ENCODE assay signal across 8 cellular contexts in genomic region chr11:64284962-64285884, GRCh38. TPM values are rescaled to one million over a fixed set of nuclear protein-coding genes. Genes with fewer than 3 reads are reported as not detected.
DNase-seq lines count a peak whose midpoint lies in the region; ATAC-seq and TF ChIP-seq lines count a peak whose summit lies in the region.

Gene GPR137 (plus strand): TSS chr11:64285848. CDS start chr11:64286525, 677 bp downstream.

- H3K27me3 Mint-ChIP-seq in T-helper 2 cell treated with Interferon-gamma antibody and Interleukin-4, amounts not matched to agents 5 μg/mL and 100 μg/mL, for 36 hours (ENCODE audit: low read depth), result peaks cover 6% of the 10 kb centered on the region

- H3K36me3 Mint-ChIP-seq in T-helper 2 cell treated with Interferon-gamma antibody and Interleukin-4, amounts not matched to agents 5 μg/mL and 100 μg/mL, for 36 hours (ENCODE audit: low read depth), result peaks cover 6% of the 10 kb centered on the region

- no peaks in the 10 kb centered on the region for H3K27me3 ChIP-seq in right cardiac atrium (ENCODE audit: control insufficient read depth, insufficient read depth)
- H3K27me3 ChIP-seq in rectal smooth muscle tissue (ENCODE audit: control insufficient read depth, insufficient read depth, low read length), result no peaks in the 10 kb centered on the region
- no peaks in the 10 kb centered on the region for H3K27me3 ChIP-seq in vagina

- peak within 1 kb of the TSS; percentile 84 for H3K27ac ChIP-seq in right cardiac atrium (ENCODE audit: low read length)
- H3K27ac ChIP-seq in rectal smooth muscle tissue (ENCODE audit: low read depth, low read length), result peak within 1 kb of the TSS; percentile 84
- H3K27ac ChIP-seq in vagina, result peak within 1 kb of the TSS; percentile 94

- TF ChIP-seq POLR2A in GM15510 (IDR thresholded peaks at IDR 0.05; ENCODE audit: borderline replicate concordance, extremely low read depth, insufficient read length) (peak; percentile 64), vagina (IDR thresholded peaks at IDR 0.05) (no peak)

- H3K4me1 Mint-ChIP-seq in T-helper 2 cell treated with Interferon-gamma antibody and Interleukin-4, amounts not matched to agents 5 μg/mL and 100 μg/mL, for 36 hours (ENCODE audit: low read depth), result peaks cover 15% of the 10 kb centered on the region

- H3K9ac ChIP-seq in rectal smooth muscle tissue (ENCODE audit: low read length), result peak within 1 kb of the TSS; percentile 53

- H3K4me1 ChIP-seq in right cardiac atrium (ENCODE audit: control insufficient read depth, insufficient read depth, low read length), result peaks cover 7% of the 10 kb centered on the region
- H3K4me1 ChIP-seq in rectal smooth muscle tissue (ENCODE audit: control insufficient read depth, insufficient read depth, low read length), result peaks cover 13% of the 10 kb centered on the region
- H3K4me1 ChIP-seq in vagina, result peaks cover 37% of the 10 kb centered on the region

- TF ChIP-seq CTCF in vagina (IDR thresholded peaks at IDR 0.05), result no peak

- H3K4me3 Mint-ChIP-seq in T-helper 2 cell treated with Interferon-gamma antibody and Interleukin-4, amounts not matched to agents 5 μg/mL and 100 μg/mL, for 36 hours, result peak within 1 kb of the TSS; percentile 89

- ATAC-seq in HG02642 (IDR thresholded peaks at IDR 0.05; ENCODE audit: poor library complexity, unreplicated experiment) (peak; percentile 64), right cardiac atrium (peak; percentile 73)

- no peaks in the 10 kb centered on the region for H3K9me3 ChIP-seq in right cardiac atrium (ENCODE audit: control insufficient read depth, low read length)
- H3K9me3 ChIP-seq in vagina, result no peaks in the 10 kb centered on the region

- WGBS in right cardiac atrium, result under 1% methylated on average over 102 of the region's 102 CpGs

- DNase-seq in NCI-H1105 (lab: John Stamatoyannopoulos, UW), result peak; percentile 74
- DNase-seq in T-helper 2 cell treated with Interferon-gamma antibody and Interleukin-4, amounts not matched to agents 5 μg/mL and 100 μg/mL, for 36 hours (ENCODE audit: low spot score), result peak; percentile 90
- peak in 57 of 58 donors; percentile 67 to 95 (median 88) for DNase-seq in anterior cingulate cortex (lab: John Stamatoyannopoulos, UW)
- DNase-seq in right cardiac atrium, result peak; percentile 87 to 95 (median 95)
- no peak for DNase-seq in vagina (ENCODE audit: extremely low spot score in 2 of 2)

- peak within 1 kb of the TSS; percentile 91 for H3K27ac Mint-ChIP-seq in T-helper 2 cell treated with Interferon-gamma antibody and Interleukin-4, amounts not matched to agents 5 μg/mL and 100 μg/mL, for 36 hours

- intact Hi-C loops in right cardiac atrium (cut with DNase I), result no loop called here
- intact Hi-C loops in vagina (cut with DNase I), result no loop called here

- H3K36me3 ChIP-seq in rectal smooth muscle tissue (ENCODE audit: control insufficient read depth, insufficient read depth, low read length), result peaks cover 2% of the 10 kb centered on the region
- no peaks in the 10 kb centered on the region for H3K36me3 ChIP-seq in vagina

- peak within 1 kb of the TSS; percentile 84 for H3K4me3 ChIP-seq in right cardiac atrium (ENCODE audit: low read length)
- peak within 1 kb of the TSS; percentile 84 for H3K4me3 ChIP-seq in rectal smooth muscle tissue (ENCODE audit: low read length)
- H3K4me3 ChIP-seq in vagina, result peak within 1 kb of the TSS; percentile 61 to 83

- no peaks in the 10 kb centered on the region for H3K9me3 Mint-ChIP-seq in T-helper 2 cell treated with Interferon-gamma antibody and Interleukin-4, amounts not matched to agents 5 μg/mL and 100 μg/mL, for 36 hours

RNA-seq across cellular contexts. Expression of gene GPR137, which starts in this region (rescaled TPM):
- 10 to 100 TPM; 31.3 to 41.7 (median 38.5) TPM for total RNA-seq in right cardiac atrium
- 35.2 TPM for polyA plus RNA-seq in right cardiac atrium
- total RNA-seq in vagina, result 20.6 TPM

Comparison
In these comparisons a context has a peak if more than half of its experiments do, and no peak if none do; other contexts are left out.
1. DNase-seq: peak in NCI-H1105 (single experiment), T-helper 2 cell treated with Interferon-gamma antibody and Interleukin-4, amounts not matched to agents 5 μg/mL and 100 μg/mL, for 36 hours (single experiment), anterior cingulate cortex (57 of 58) and right cardiac atrium (3 of 3); none in vagina (0 of 2).
2. Peak in every context shown above with its lines, with median percentiles within 50 percentile points of each other: H3K27ac ChIP-seq and H3K4me3 ChIP-seq.